ENCODE assay signal across 8 cellular contexts in the genomic region with DNA sequence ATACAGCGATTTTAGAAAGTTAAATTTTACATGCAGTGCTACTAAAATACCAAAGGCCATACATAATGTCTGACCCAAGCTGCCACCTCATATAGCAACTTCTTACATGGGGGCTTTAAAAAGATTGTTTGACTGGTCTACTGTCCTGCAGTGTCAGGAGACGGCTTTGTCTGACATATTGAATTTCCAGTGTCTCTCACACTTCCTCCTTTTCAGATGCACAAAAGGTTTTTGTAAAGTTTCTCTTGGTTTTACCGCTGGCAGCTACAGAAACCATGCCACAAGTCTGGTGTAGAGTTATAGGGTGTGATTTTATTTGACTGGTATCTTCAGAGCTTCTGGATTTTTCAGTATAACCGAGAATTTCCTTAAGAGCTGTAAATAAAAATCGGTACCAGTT. TPM values are rescaled to one million over a fixed set of nuclear protein-coding genes. Genes with fewer than 3 reads are reported as not detected.
DNase-seq lines count a peak whose midpoint lies in the region; ATAC-seq and TF ChIP-seq lines count a peak whose summit lies in the region.

No MANE protein-coding gene starts in this region.

- H3K4me1 ChIP-seq in esophagus squamous epithelium = peaks cover 7 to 43% (median 13%) of the 10 kb centered on the region in 3 donors

- DNase-seq in GM13977 (ENCODE audit: low spot score) (peak; percentile 28), RKO (ENCODE audit: low spot score) (peak; percentile 40), esophagus squamous epithelium (lab: John Stamatoyannopoulos, UW) (no peak), skeletal muscle cell (ENCODE audit: low read depth) (no peak), NCI-H1930 (lab: John Stamatoyannopoulos, UW) (no peak)

- peak overlapping the region; percentile 77 to 96 (median 88) for H3K27ac ChIP-seq in esophagus squamous epithelium

- WGBS in esophagus squamous epithelium, 2 donors = 61 to 62% methylated on average over 5 of the region's 5 CpGs

- TF ChIP-seq CTCF in GM13977 (IDR thresholded peaks at IDR 0.05; ENCODE audit: extremely low read depth, insufficient read depth, missing control alignments) (no peak), esophagus squamous epithelium (IDR thresholded peaks at IDR 0.05) (no peak)

- no peaks in the 10 kb centered on the region for H3K36me3 ChIP-seq in esophagus squamous epithelium

- ATAC-seq in GM21619 (IDR thresholded peaks at IDR 0.05; ENCODE audit: unreplicated experiment) (no peak), HG03432 (IDR thresholded peaks at IDR 0.05; ENCODE audit: unreplicated experiment) (no peak), GM18868 (IDR thresholded peaks at IDR 0.05; ENCODE audit: unreplicated experiment) (no peak)

- no peak for TF ChIP-seq POLR2A in esophagus squamous epithelium (IDR thresholded peaks at IDR 0.05)

- H3K27me3 ChIP-seq in esophagus squamous epithelium = peaks cover 0 to 9% (median 0%) of the 10 kb centered on the region in 4 donors

- no peaks in the 10 kb centered on the region for H3K9me3 ChIP-seq in esophagus squamous epithelium

- H3K4me3 ChIP-seq in esophagus squamous epithelium (peak overlapping the region in 1 of 4 donors; percentile 78), skeletal muscle cell (ENCODE audit: low read depth, low read length) (peak overlapping the region; percentile 59)

- in situ Hi-C loops in GM13977 (cut with MboI; ENCODE audit: low pct_unique_long_range_greater_than_20kb, low sequenced_read_pairs, unreplicated experiment) = no loop called here

- intact Hi-C loops in esophagus squamous epithelium (cut with DNase I) = loop anchor here (10.0 kb wide), 1 partner anchor 129 kb away; no protein-coding TSS in a partner anchor

RNA-seq across cellular contexts. Expression of a gene that starts 1.1 kb away (rescaled TPM):
- total RNA-seq in esophagus squamous epithelium = 10 to 100 TPM in 1 of 4 donors, 1 to 10 TPM in 3; 3.3 to 15.3 (median 6.9) TPM

Comparison
In these comparisons a context has a peak if more than half of its experiments do, and no peak if none do; other contexts are left out.
1. DNase-seq: peak in GM13977 (single experiment) and RKO (single experiment); none in esophagus squamous epithelium (single experiment), skeletal muscle cell (single experiment) and NCI-H1930 (0 of 2).